Comparison of ENCODE assay signal across 15 cellular contexts in the genomic region with DNA sequence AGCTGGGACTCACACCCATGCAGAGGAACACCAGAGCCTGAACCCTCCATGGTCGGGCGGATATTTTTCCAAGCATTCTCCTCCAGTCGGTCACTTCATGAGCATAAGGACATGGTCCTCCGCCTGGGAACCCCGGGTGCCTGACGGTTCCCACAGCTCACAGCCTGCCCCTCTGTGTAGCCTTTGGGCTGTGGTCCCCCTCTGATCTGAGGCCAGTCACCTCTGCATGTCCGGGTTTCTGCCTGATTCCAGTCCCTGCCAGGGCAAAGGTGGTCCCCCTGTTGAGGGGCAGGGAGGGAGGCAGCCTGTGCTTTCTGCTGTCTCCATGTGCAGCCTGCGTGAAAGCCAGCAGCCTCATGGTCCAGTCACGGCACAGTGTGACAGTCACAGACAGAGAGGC.
DNase-seq lines count a peak whose midpoint lies in the region; ATAC-seq and TF ChIP-seq lines count a peak whose summit lies in the region.
"Had no signal": no experiment of that assay in that cellular context is flagged by ENCODE, and none has a peak within 500 bp of the region (broad histone marks: within the 10 kb centered on the region; RNA-seq: fewer than 3 reads in every experiment).

No MANE protein-coding gene starts in this region.

- peaks cover 15% of the 10 kb centered on the region for H3K4me1 Mint-ChIP-seq in dendritic cell treated with granulocyte-macrophage colony-stimulating factor and Interleukin-4, amounts not matched to agents 40 ng/mL and 50 ng/mL, for 4 days (ENCODE audit: low read depth)

- intact Hi-C loops in Panc1 (cut with micrococcal nuclease; ENCODE audit: unreplicated experiment), result no loop called here
- intact Hi-C loops in dendritic cell treated with granulocyte-macrophage colony-stimulating factor and Interleukin-4, amounts not matched to agents 40 ng/mL and 50 ng/mL, for 4 days (cut with micrococcal nuclease), result no loop called here
- intact Hi-C loops in upper lobe of right lung (cut with DNase I), result loop anchor here (10.0 kb wide), 1 partner anchor 55 kb away; no protein-coding TSS in a partner anchor

- H3K4me2 ChIP-seq in neuronal stem cell (ENCODE audit: insufficient read depth, low read length, poor library complexity, severe bottlenecking), result no peak overlapping the region

- BruUV-seq in Panc1 (replicated peaks; lab: Mats Ljungman, UMichigan), result no TSS peak

- H2AFZ ChIP-seq in neuronal stem cell (ENCODE audit: low read length), result no peak overlapping the region

- H4K91ac ChIP-seq in neuronal stem cell (ENCODE audit: low read depth, low read length, poor library complexity), result no peak overlapping the region

- H4K8ac ChIP-seq in neuronal stem cell (ENCODE audit: low read depth, low read length), result no peak overlapping the region

- H3K23ac ChIP-seq in neuronal stem cell (ENCODE audit: low read depth, low read length, poor library complexity), result peak overlapping the region; percentile 50

- WGBS in neuronal stem cell (ENCODE audit: extremely low coverage in 2 of 2, insufficient read length in 2 of 2, insufficient replicate concordance in 1 of 2), 2 donors, result no CpG with 5 or more reads among the region's 9 CpGs

- H2BK15ac ChIP-seq in neuronal stem cell (ENCODE audit: low read length), result peak overlapping the region; percentile 39

- H3K27ac ChIP-seq in Panc1 (ENCODE audit: low read length) (peak overlapping the region; percentile 63; the same call in 1 of the 2 replicates), neuronal stem cell (replicated peaks; ENCODE audit: low read length) (no peak overlapping the region), upper lobe of right lung (no peak overlapping the region)
- H3K27ac ChIP-seq in effector memory CD4-positive, alpha-beta T cell (ENCODE audit: insufficient read depth, low read length, poor library complexity, severe bottlenecking), result no peak overlapping the region
- H3K27ac ChIP-seq: C4-2B had no signal

- no peak overlapping the region for H3K9ac ChIP-seq in neuronal stem cell (ENCODE audit: low read depth, low read length, poor library complexity)

- no peak overlapping the region for H3K4ac ChIP-seq in neuronal stem cell (ENCODE audit: low read length)

- H3K36me3 ChIP-seq in Panc1 (ENCODE audit: control insufficient read depth, insufficient read depth, low read length) (no peaks in the 10 kb centered on the region; the same call in 1 of the 2 replicates), neuronal stem cell (replicated peaks in 1 of 2; ENCODE audit: control insufficient read depth in 2 of 2, insufficient read depth in 2 of 2, low read length in 2 of 2) (no peaks in the 10 kb centered on the region), upper lobe of right lung (no peaks in the 10 kb centered on the region)
- H3K36me3 ChIP-seq in effector memory CD4-positive, alpha-beta T cell (ENCODE audit: control insufficient read depth, insufficient read depth, low read length), result no peaks in the 10 kb centered on the region
- H3K36me3 ChIP-seq: BE2C had no signal

- no peaks in the 10 kb centered on the region for H3K9me3 Mint-ChIP-seq in dendritic cell treated with granulocyte-macrophage colony-stimulating factor and Interleukin-4, amounts not matched to agents 40 ng/mL and 50 ng/mL, for 4 days
- H3K9me3 Mint-ChIP-seq: CD4-positive, alpha-beta memory T cell had no signal

- TF ChIP-seq CTCF in Panc1 (IDR thresholded peaks at IDR 0.05), result no peak
- no peak for TF ChIP-seq CTCF in upper lobe of right lung (IDR thresholded peaks at IDR 0.05)
- TF ChIP-seq CTCF in foreskin fibroblast (IDR thresholded peaks at IDR 0.05; ENCODE audit: low read depth, low read length), result no peak

- no peaks in the 10 kb centered on the region for H3K9me3 ChIP-seq in Panc1 (ENCODE audit: control insufficient read depth, insufficient read depth, low read depth, low read length)
- no peaks in the 10 kb centered on the region for H3K9me3 ChIP-seq in neuronal stem cell (replicated peaks in 1 of 2; ENCODE audit: control insufficient read depth in 2 of 2, insufficient read depth in 1 of 2, low read depth in 1 of 2, low read length in 2 of 2)
- H3K9me3 ChIP-seq in upper lobe of right lung, result no peaks in the 10 kb centered on the region
- no peaks in the 10 kb centered on the region for H3K9me3 ChIP-seq in effector memory CD4-positive, alpha-beta T cell (ENCODE audit: control insufficient read depth, low read length)
- H3K9me3 ChIP-seq: BE2C had no signal

- H3K4me3 ChIP-seq in Panc1 (ENCODE audit: low read depth in 2 of 2, low read length in 2 of 2) (no peak overlapping the region), neuronal stem cell (ENCODE audit: low read length in 2 of 2) (no peak overlapping the region), upper lobe of right lung (no peak overlapping the region), foreskin fibroblast (ENCODE audit: low read depth in 1 of 2, low read length in 2 of 2) (no peak overlapping the region)
- no peak overlapping the region for H3K4me3 ChIP-seq in effector memory CD4-positive, alpha-beta T cell (ENCODE audit: insufficient read depth, low read depth, low read length, poor library complexity, severe bottlenecking)

- H3K36me3 Mint-ChIP-seq in dendritic cell treated with granulocyte-macrophage colony-stimulating factor and Interleukin-4, amounts not matched to agents 40 ng/mL and 50 ng/mL, for 4 days (ENCODE audit: low read depth), result no peaks in the 10 kb centered on the region
- H3K36me3 Mint-ChIP-seq: CD4-positive, alpha-beta memory T cell had no signal

- H3K27me3 Mint-ChIP-seq in dendritic cell treated with granulocyte-macrophage colony-stimulating factor and Interleukin-4, amounts not matched to agents 40 ng/mL and 50 ng/mL, for 4 days, result peaks cover 8% of the 10 kb centered on the region
- H3K27me3 Mint-ChIP-seq: CD4-positive, alpha-beta memory T cell had no signal

- no peaks in the 10 kb centered on the region for H3K27me3 ChIP-seq in Panc1 (ENCODE audit: control insufficient read depth, insufficient read depth, low read length)
- H3K27me3 ChIP-seq in neuronal stem cell (ENCODE audit: control insufficient read depth in 3 of 3, insufficient read depth in 3 of 3, low read depth in 1 of 3, low read length in 3 of 3), result peaks cover 0 to 5% (median 2%) of the 10 kb centered on the region in 3 experiments
- H3K27me3 ChIP-seq in upper lobe of right lung, result no peaks in the 10 kb centered on the region
- H3K27me3 ChIP-seq in effector memory CD4-positive, alpha-beta T cell (replicated peaks; ENCODE audit: control insufficient read depth, insufficient read depth, low read length, poor library complexity, severe bottlenecking), result no peaks in the 10 kb centered on the region
- H3K27me3 ChIP-seq: BE2C had no signal

- H2BK12ac ChIP-seq in neuronal stem cell (ENCODE audit: low read length), result no peak overlapping the region

- in situ Hi-C loops in Panc1 (cut with HindIII; ENCODE audit: low pct_unique_long_range_greater_than_20kb, low sequenced_read_pairs), result no loop called here

- H3K4me3 Mint-ChIP-seq in dendritic cell treated with granulocyte-macrophage colony-stimulating factor and Interleukin-4, amounts not matched to agents 40 ng/mL and 50 ng/mL, for 4 days, result no peak overlapping the region
- H3K4me3 Mint-ChIP-seq: CD4-positive, alpha-beta memory T cell; HFFc6 had no signal

- no peak for ATAC-seq in Panc1
- no peak for ATAC-seq in upper lobe of right lung
- ATAC-seq in GM19463 (IDR thresholded peaks at IDR 0.05; ENCODE audit: unreplicated experiment), result no peak
- ATAC-seq: HepG2 had no signal

- POLR2A ChIA-PET in Panc1 (lab: Charles Lee), result no interaction called here

- H3K14ac ChIP-seq in neuronal stem cell (ENCODE audit: low read length), result no peak overlapping the region

- no peak overlapping the region for H2BK120ac ChIP-seq in neuronal stem cell (ENCODE audit: low read depth, low read length)

- DNase-seq in Panc1 (ENCODE audit: low read depth, low spot score), result no peak
- no peak for DNase-seq in neuronal stem cell (ENCODE audit: low spot score)
- peak; percentile 39 for DNase-seq in upper lobe of right lung
- DNase-seq in effector memory CD4-positive, alpha-beta T cell, result no peak
- DNase-seq in foreskin fibroblast, result no peak
- DNase-seq: BE2C; CD4-positive, alpha-beta memory T cell; DMS79 treated with DMSO at 0.1 percent for 48 hours; EL; HCEC 1CT; HFFc6 had no signal

- H3K4me1 ChIP-seq in Panc1 (ENCODE audit: control insufficient read depth, insufficient read depth, low read length) (peaks cover 9% of the 10 kb centered on the region; the same call in 1 of the 2 replicates), neuronal stem cell (ENCODE audit: control insufficient read depth in 2 of 2, insufficient read depth in 1 of 2, low read depth in 1 of 2, low read length in 2 of 2) (peaks cover 0 to 3% of the 10 kb centered on the region in 2 donors), upper lobe of right lung (no peaks in the 10 kb centered on the region)
- H3K4me1 ChIP-seq in effector memory CD4-positive, alpha-beta T cell (ENCODE audit: control insufficient read depth, insufficient read depth, low read length, poor library complexity, severe bottlenecking), result no peaks in the 10 kb centered on the region
- H3K4me1 ChIP-seq: BE2C had no signal

- peak overlapping the region; percentile 74 for H3K27ac Mint-ChIP-seq in dendritic cell treated with granulocyte-macrophage colony-stimulating factor and Interleukin-4, amounts not matched to agents 40 ng/mL and 50 ng/mL, for 4 days
- H3K27ac Mint-ChIP-seq: HFFc6 had no signal

- no peaks in the 10 kb centered on the region for H3K79me1 ChIP-seq in neuronal stem cell (ENCODE audit: low read depth, low read length)

- H2AK5ac ChIP-seq in neuronal stem cell (ENCODE audit: low read depth, low read length), result no peak overlapping the region

- H3K18ac ChIP-seq in neuronal stem cell (ENCODE audit: low read length), result peak overlapping the region; percentile 81

- no peak overlapping the region for H2BK5ac ChIP-seq in neuronal stem cell (ENCODE audit: low read length)

- CTCF ChIA-PET in Panc1 (lab: Charles Lee), result no interaction called here
